ENCODE assay signal across 23 cellular contexts in genomic region chr10:132925071-132925561, GRCh38. TPM values are rescaled to one million over a fixed set of nuclear protein-coding genes. Genes with fewer than 3 reads are reported as not detected.
"Had no signal": no experiment of that assay in that cellular context is flagged by ENCODE, and none has a peak within 500 bp of the region (broad histone marks: within the 10 kb centered on the region; RNA-seq: fewer than 3 reads in every experiment).

No MANE protein-coding gene starts in this region.

- H3K27ac ChIP-seq: ascending aorta, body of pancreas, KMS-11 had no signal

- DNase-seq: activated B cell treated with CpG ODN at 0.5 μM for 24 hours; activated CD4-positive, alpha-beta memory T cell treated with anti-CD3 and anti-CD28 coated beads for 36 hours; activated CD4-positive, alpha-beta T cell treated with anti-CD3 and anti-CD28 coated beads for 1 hour; activated CD4-positive, alpha-beta T cell treated with anti-CD3 and anti-CD28 coated beads, Interleukin-2, amount 10 ng/mL, durations not matched to agents 7 days and 5 days; activated CD8-positive, alpha-beta memory T cell treated with anti-CD3 and anti-CD28 coated beads for 24 hours; activated effector memory CD4-positive, alpha-beta T cell treated with anti-CD3 and anti-CD28 coated beads, Interleukin-2, amount 50 U/mL, for 16 hours; activated T-cell treated with anti-CD3 and anti-CD28 coated beads, Interleukin-2, amount 50 U/mL, for 4 hours; NCI-H1092 treated with DMSO at 0.1 percent for 48 hours; NCI-H1417 treated with DMSO at 0.1 percent for 48 hours; NCI-H1694; NCI-H2029; NCI-H510A treated with DMSO at 0.1 percent for 48 hours; NCI-H69; NK-92 treated with Interleukin-12 subunit alpha and Interleukin-12 subunit beta, amount 100 ng/mL, for 24 hours; PC-3; SIG-M5; T-helper 17 cell; T-helper 9 cell had no signal

- ATAC-seq: activated T-cell treated with anti-CD3 and anti-CD28 coated beads, Interleukin-2, amount 50 U/mL, for 4 hours; body of pancreas; PC-3; T-helper 17 cell had no signal

- FAIRE-seq: bronchial epithelial cell, RCC 7860 had no signal

- H3K36me3 ChIP-seq: ascending aorta had no signal

- H3K4me3 ChIP-seq: ascending aorta, body of pancreas had no signal

- H3K9me3 ChIP-seq: ascending aorta, body of pancreas had no signal

- H3K27me3 ChIP-seq: ascending aorta, body of pancreas had no signal

- H3K4me1 ChIP-seq: ascending aorta, body of pancreas had no signal

RNA-seq across cellular contexts. Expression of gene CFAP46, which starts 17.3 kb away (rescaled TPM):
- total RNA-seq: activated CD4-positive, alpha-beta T cell treated with anti-CD3 and anti-CD28 coated beads, Interleukin-2, amount 10 ng/mL, durations not matched to agents 7 days and 5 days; ascending aorta; T-helper 17 cell had no signal
